In the genomic region with DNA sequence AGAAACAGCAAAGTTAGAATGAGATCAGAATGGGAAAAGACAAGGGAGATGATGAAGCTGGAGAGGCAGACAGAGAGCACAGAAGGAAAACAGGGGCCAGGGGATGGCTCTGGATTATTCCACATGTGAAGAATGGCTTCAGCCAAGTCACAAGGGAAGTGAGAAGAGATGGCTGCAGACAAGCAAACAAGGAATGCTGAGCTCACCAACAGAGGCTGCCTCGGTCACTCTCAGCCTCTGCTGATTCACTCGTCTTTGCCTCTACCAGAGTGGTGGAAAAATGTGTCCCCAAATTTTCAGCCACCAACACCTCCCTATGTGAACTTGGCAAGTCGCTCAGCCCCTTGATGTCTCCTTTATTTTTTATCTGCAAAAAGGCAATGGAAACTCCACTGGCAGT, we compare ENCODE assay signal across 16 cellular contexts. TPM values are rescaled to one million over a fixed set of nuclear protein-coding genes. Genes with fewer than 3 reads are reported as not detected.
DNase-seq lines count a peak whose midpoint lies in the region; ATAC-seq and TF ChIP-seq lines count a peak whose summit lies in the region.
"Had no signal": no experiment of that assay in that cellular context is flagged by ENCODE, and none has a peak within 500 bp of the region (broad histone marks: within the 10 kb centered on the region; RNA-seq: fewer than 3 reads in every experiment).

No MANE protein-coding gene starts in this region.

- H3K4me1 Mint-ChIP-seq in endodermal cell, result peaks cover 36% of the 10 kb centered on the region
- no peaks in the 10 kb centered on the region for H3K4me1 Mint-ChIP-seq in activated CD4-positive, alpha-beta memory T cell treated with anti-CD3 and anti-CD28 coated beads, Interleukin-2, amount 10 ng/mL, durations not matched to agents 7 days and 5 days
- no peaks in the 10 kb centered on the region for H3K4me1 Mint-ChIP-seq in activated naive CD8-positive, alpha-beta T cell treated with anti-CD3 and anti-CD28 coated beads, Interleukin-2, amount 50 U/mL, for 24 hours
- H3K4me1 Mint-ChIP-seq: CD4-positive, CD25-positive, alpha-beta regulatory T cell had no signal

- peaks cover 5% of the 10 kb centered on the region for H3K9me3 Mint-ChIP-seq in endodermal cell
- no peaks in the 10 kb centered on the region for H3K9me3 Mint-ChIP-seq in activated CD4-positive, alpha-beta memory T cell treated with anti-CD3 and anti-CD28 coated beads, Interleukin-2, amount 10 ng/mL, durations not matched to agents 7 days and 5 days
- no peaks in the 10 kb centered on the region for H3K9me3 Mint-ChIP-seq in activated naive CD8-positive, alpha-beta T cell treated with anti-CD3 and anti-CD28 coated beads, Interleukin-2, amount 50 U/mL, for 24 hours

- DNase-seq in endodermal cell (no peak), sciatic nerve (ENCODE audit: low spot score) (no peak), AG08396 (ENCODE audit: low spot score) (no peak)
- no peak for DNase-seq in activated CD4-positive, alpha-beta memory T cell treated with anti-CD3 and anti-CD28 coated beads, Interleukin-2, amount 10 ng/mL, durations not matched to agents 7 days and 5 days
- DNase-seq in activated naive CD8-positive, alpha-beta T cell treated with anti-CD3 and anti-CD28 coated beads, Interleukin-2, amount 50 U/mL, for 24 hours, result no peak
- DNase-seq: 8988T; CD4-positive, CD25-positive, alpha-beta regulatory T cell; DMS53; GF-D8; H7 had no signal

- peaks cover 16% of the 10 kb centered on the region for H3K4me1 ChIP-seq in endodermal cell (ENCODE audit: control insufficient read depth, insufficient read depth, low read length)
- H3K4me1 ChIP-seq: BLaER1 treated with 17β-estradiol and CSF1 and Interleukin-3, amounts not matched to agents 10 nM and 100 nM had no signal

- CTCF ChIA-PET in activated CD4-positive, alpha-beta memory T cell treated with anti-CD3 and anti-CD28 coated beads, Interleukin-2, amount 10 ng/mL, durations not matched to agents 7 days and 5 days (lab: Charles Lee), result no interaction called here

- WGBS in endodermal cell (ENCODE audit: insufficient coverage in 1 of 2, insufficient read length in 1 of 2), 2 experiments, result 83 to 89% methylated on average over 2 to 3 of the region's 3 CpGs

- peak overlapping the region; percentile 29 for H3K27ac Mint-ChIP-seq in endodermal cell
- no peak overlapping the region for H3K27ac Mint-ChIP-seq in activated CD4-positive, alpha-beta memory T cell treated with anti-CD3 and anti-CD28 coated beads, Interleukin-2, amount 10 ng/mL, durations not matched to agents 7 days and 5 days
- H3K27ac Mint-ChIP-seq in activated naive CD8-positive, alpha-beta T cell treated with anti-CD3 and anti-CD28 coated beads, Interleukin-2, amount 50 U/mL, for 24 hours, result no peak overlapping the region
- H3K27ac Mint-ChIP-seq: CD4-positive, CD25-positive, alpha-beta regulatory T cell; GM23338 had no signal

- H3K4me3 Mint-ChIP-seq in endodermal cell, result no peak overlapping the region
- H3K4me3 Mint-ChIP-seq in activated CD4-positive, alpha-beta memory T cell treated with anti-CD3 and anti-CD28 coated beads, Interleukin-2, amount 10 ng/mL, durations not matched to agents 7 days and 5 days, result no peak overlapping the region
- H3K4me3 Mint-ChIP-seq in activated naive CD8-positive, alpha-beta T cell treated with anti-CD3 and anti-CD28 coated beads, Interleukin-2, amount 50 U/mL, for 24 hours, result no peak overlapping the region
- H3K4me3 Mint-ChIP-seq: CD4-positive, CD25-positive, alpha-beta regulatory T cell; GM23338 had no signal

- intact Hi-C loops in sciatic nerve (cut with DNase I), result no loop called here

- H3K27ac ChIP-seq in angular gyrus (ENCODE audit: low read depth, low read length) (peak overlapping the region; percentile 68), endodermal cell (ENCODE audit: low read depth, low read length) (no peak overlapping the region), layer of hippocampus (ENCODE audit: low read depth, low read length) (peak overlapping the region; percentile 81)
- H3K27ac ChIP-seq: BLaER1 treated with 17β-estradiol and CSF1 and Interleukin-3, amounts not matched to agents 10 nM and 100 nM; HL-60 had no signal

- no peaks in the 10 kb centered on the region for H3K36me3 Mint-ChIP-seq in endodermal cell (ENCODE audit: low read depth)
- no peaks in the 10 kb centered on the region for H3K36me3 Mint-ChIP-seq in activated CD4-positive, alpha-beta memory T cell treated with anti-CD3 and anti-CD28 coated beads, Interleukin-2, amount 10 ng/mL, durations not matched to agents 7 days and 5 days (ENCODE audit: low read depth)
- H3K36me3 Mint-ChIP-seq in activated naive CD8-positive, alpha-beta T cell treated with anti-CD3 and anti-CD28 coated beads, Interleukin-2, amount 50 U/mL, for 24 hours (ENCODE audit: low read depth), result no peaks in the 10 kb centered on the region
- H3K36me3 Mint-ChIP-seq: CD4-positive, CD25-positive, alpha-beta regulatory T cell had no signal

- H3K4me3 ChIP-seq in endodermal cell (ENCODE audit: low read length), result no peak overlapping the region
- H3K4me3 ChIP-seq: BLaER1 treated with 17β-estradiol and CSF1 and Interleukin-3, amounts not matched to agents 10 nM and 100 nM; GM23338 had no signal

- H3K9me3 ChIP-seq in endodermal cell (ENCODE audit: control insufficient read depth, low read length), result no peaks in the 10 kb centered on the region

- peaks cover 22% of the 10 kb centered on the region for H3K36me3 ChIP-seq in endodermal cell (ENCODE audit: control insufficient read depth, insufficient read depth, low read length)
- H3K36me3 ChIP-seq: BLaER1 treated with 17β-estradiol and CSF1 and Interleukin-3, amounts not matched to agents 10 nM and 100 nM had no signal

- POLR2A ChIA-PET in activated CD4-positive, alpha-beta memory T cell treated with anti-CD3 and anti-CD28 coated beads, Interleukin-2, amount 10 ng/mL, durations not matched to agents 7 days and 5 days (lab: Charles Lee), result no interaction called here

- peaks cover 9% of the 10 kb centered on the region for H3K27me3 Mint-ChIP-seq in endodermal cell (ENCODE audit: insufficient read depth)
- peaks cover 4% of the 10 kb centered on the region for H3K27me3 Mint-ChIP-seq in activated CD4-positive, alpha-beta memory T cell treated with anti-CD3 and anti-CD28 coated beads, Interleukin-2, amount 10 ng/mL, durations not matched to agents 7 days and 5 days
- H3K27me3 Mint-ChIP-seq in activated naive CD8-positive, alpha-beta T cell treated with anti-CD3 and anti-CD28 coated beads, Interleukin-2, amount 50 U/mL, for 24 hours, result peaks cover 6% of the 10 kb centered on the region

- ATAC-seq in sciatic nerve (peak; percentile 48), GM21528 (IDR thresholded peaks at IDR 0.05; ENCODE audit: low FRiP score, unreplicated experiment) (no peak)
- no peak for ATAC-seq in activated naive CD8-positive, alpha-beta T cell treated with anti-CD3 and anti-CD28 coated beads, Interleukin-2, amount 50 U/mL, for 24 hours

- TF ChIP-seq CTCF in endodermal cell (conservative IDR thresholded peaks at IDR 0.05), result no peak

- H3K27me3 ChIP-seq in endodermal cell (ENCODE audit: control insufficient read depth, insufficient read depth, low read length, poor library complexity, severe bottlenecking) (no peaks in the 10 kb centered on the region), layer of hippocampus (ENCODE audit: control insufficient read depth, insufficient read depth, low read length) (no peaks in the 10 kb centered on the region)
- H3K27me3 ChIP-seq: BLaER1 treated with 17β-estradiol and CSF1 and Interleukin-3, amounts not matched to agents 10 nM and 100 nM had no signal

- no peak overlapping the region for H3K9ac ChIP-seq in endodermal cell (ENCODE audit: extremely low read depth, low read length, poor library complexity, severe bottlenecking)
- H3K9ac ChIP-seq: BLaER1 treated with 17β-estradiol and CSF1 and Interleukin-3, amounts not matched to agents 10 nM and 100 nM had no signal

RNA-seq across cellular contexts. Expression of gene TRABD2B, which starts 46.7 kb away (rescaled TPM):
- 10 to 100 TPM; 24.4 to 28.0 TPM for total RNA-seq in endodermal cell
- polyA plus RNA-seq in endodermal cell (2013, experiment 1 of 2), result 6.2 TPM
- 6.0 TPM for polyA plus RNA-seq in endodermal cell (2013, experiment 2 of 2)
- total RNA-seq in sciatic nerve, result 5.0 TPM
- not detected for total RNA-seq in activated CD4-positive, alpha-beta memory T cell treated with anti-CD3 and anti-CD28 coated beads, Interleukin-2, amount 10 ng/mL, durations not matched to agents 7 days and 5 days
- total RNA-seq: CD4-positive, CD25-positive, alpha-beta regulatory T cell had no signal
- polyA plus RNA-seq: CD4-positive, CD25-positive, alpha-beta regulatory T cell had no signal
